18 cellular contexts compared by ENCODE assay signal in genomic region chr19:50202399-50202798, GRCh38. TPM values are rescaled to one million over a fixed set of nuclear protein-coding genes. Genes with fewer than 3 reads are reported as not detected.
A peak's percentile ranks its signal among the peaks of the same experiment; 100 is the strongest.
DNase-seq lines count a peak whose midpoint lies in the region; ATAC-seq and TF ChIP-seq lines count a peak whose summit lies in the region.
"Had no signal": no experiment of that assay in that cellular context is flagged by ENCODE, and none has a peak within 500 bp of the region (broad histone marks: within the 10 kb centered on the region; RNA-seq: fewer than 3 reads in every experiment).

No MANE protein-coding gene starts in this region.

- H3K79me2 ChIP-seq in PC-9 (ENCODE audit: low read depth): peaks cover 24% of the 10 kb centered on the region

- peak overlapping the region; percentile 95; the same call in 1 of the 2 replicates for H3K4me2 ChIP-seq in PC-9

- no peaks in the 10 kb centered on the region for H3K9me3 Mint-ChIP-seq in type B pancreatic cell

- no peak overlapping the region for H2AFZ ChIP-seq in PC-9

- H3K4me1 Mint-ChIP-seq in type B pancreatic cell (ENCODE audit: unreplicated experiment): no peaks in the 10 kb centered on the region

- no peaks in the 10 kb centered on the region for H3K36me3 Mint-ChIP-seq in type B pancreatic cell

- H3F3A ChIP-seq in PC-9 (ENCODE audit: insufficient read depth, low read depth): peaks cover 21% of the 10 kb centered on the region

- H3K36me3 ChIP-seq in PC-9 (ENCODE audit: low read depth): no peaks in the 10 kb centered on the region
- H3K36me3 ChIP-seq: BE2C had no signal

- DNase-seq in PC-9: no peak
- peak; percentile 38 for DNase-seq in pons (ENCODE audit: low spot score)
- DNase-seq in type B pancreatic cell (ENCODE audit: extremely low spot score, unreplicated experiment): no peak
- no peak for DNase-seq in epidermal melanocyte (ENCODE audit: insufficient read length, low spot score)
- no peak for DNase-seq in Ammon's horn (ENCODE audit: low spot score)
- DNase-seq: BE2C; CD4-positive, alpha-beta memory T cell; DND-41; GDM1; IMR-90; NCI-H1417; NCI-H1930; NCI-H2171; NCI-H510A; SHP77 had no signal

- no peak overlapping the region for H3K4me3 ChIP-seq in PC-9

- no peak for TF ChIP-seq CTCF in PC-9 (conservative IDR thresholded peaks at IDR 0.05)
- TF ChIP-seq CTCF in type B pancreatic cell (conservative IDR thresholded peaks at IDR 0.05): no peak

- H3K27ac Mint-ChIP-seq in type B pancreatic cell: peak overlapping the region; percentile 24
- H3K27ac Mint-ChIP-seq: CD4-positive, alpha-beta memory T cell had no signal

- intact Hi-C loops in PC-9 (cut with micrococcal nuclease; ENCODE audit: unreplicated experiment): loop anchor here (2.0 kb wide), 1 partner anchor 326 kb away; the partner anchor contains the start of genes AKT1S1 and TBC1D17

- no peaks in the 10 kb centered on the region for H3K27me3 ChIP-seq in PC-9 (ENCODE audit: insufficient read depth, low read depth)
- H3K27me3 ChIP-seq: BE2C had no signal

- no peak overlapping the region for H3K27ac ChIP-seq in PC-9
- H3K27ac ChIP-seq in cingulate gyrus (ENCODE audit: low read depth, low read length): peak overlapping the region; percentile 89

- peaks cover 48% of the 10 kb centered on the region for H3K27me3 Mint-ChIP-seq in type B pancreatic cell

- CTCF ChIA-PET in PC-9 (lab: Charles Lee): interaction anchor here (1.5 kb wide), 1 partner anchor 13 kb away, joined by 8 read pairs; no protein-coding TSS in a partner anchor

- POLR2A ChIA-PET in PC-9 (lab: Charles Lee; ENCODE audit: unreplicated experiment): no interaction called here

- no peaks in the 10 kb centered on the region for H4K20me1 ChIP-seq in PC-9 (ENCODE audit: insufficient read depth)

- H3K9me3 ChIP-seq in PC-9 (ENCODE audit: insufficient read depth, low read depth): no peaks in the 10 kb centered on the region

- ATAC-seq in GM19023 (IDR thresholded peaks at IDR 0.05; ENCODE audit: unreplicated experiment): no peak

- no peaks in the 10 kb centered on the region for H3K9me2 ChIP-seq in PC-9 (ENCODE audit: insufficient read depth)

- peaks cover 34% of the 10 kb centered on the region for H3K4me1 ChIP-seq in PC-9 (replicated peaks; ENCODE audit: insufficient read depth)
- H3K4me1 ChIP-seq: BE2C had no signal

- no TSS peak for BruUV-seq in PC-9 (replicated peaks; lab: Mats Ljungman, UMichigan)

- peak overlapping the region; percentile 7 for H3K4me3 Mint-ChIP-seq in type B pancreatic cell

RNA-seq across cellular contexts. Expression of gene MYH14, which starts 1.0 kb away (rescaled TPM):
- total RNA-seq in PC-9 (2021) (115 and 169 TPM in 2 replicates), type B pancreatic cell (ENCODE audit: low replicate concordance) (93.9 and 225 TPM in 2 replicates)
- total RNA-seq: CD4-positive, alpha-beta memory T cell; IMR-90; LHCN-M2 had no signal

RNA-seq across cellular contexts. Expression of gene IZUMO2, which starts 39.3 kb away (rescaled TPM):
- total RNA-seq in PC-9 (2021) (not detected in 2 replicates), type B pancreatic cell (ENCODE audit: low replicate concordance) (not detected in 2 replicates)
- total RNA-seq: CD4-positive, alpha-beta memory T cell; IMR-90; LHCN-M2 had no signal
